Comparison of ENCODE assay signal across 8 cellular contexts in the genomic region with DNA sequence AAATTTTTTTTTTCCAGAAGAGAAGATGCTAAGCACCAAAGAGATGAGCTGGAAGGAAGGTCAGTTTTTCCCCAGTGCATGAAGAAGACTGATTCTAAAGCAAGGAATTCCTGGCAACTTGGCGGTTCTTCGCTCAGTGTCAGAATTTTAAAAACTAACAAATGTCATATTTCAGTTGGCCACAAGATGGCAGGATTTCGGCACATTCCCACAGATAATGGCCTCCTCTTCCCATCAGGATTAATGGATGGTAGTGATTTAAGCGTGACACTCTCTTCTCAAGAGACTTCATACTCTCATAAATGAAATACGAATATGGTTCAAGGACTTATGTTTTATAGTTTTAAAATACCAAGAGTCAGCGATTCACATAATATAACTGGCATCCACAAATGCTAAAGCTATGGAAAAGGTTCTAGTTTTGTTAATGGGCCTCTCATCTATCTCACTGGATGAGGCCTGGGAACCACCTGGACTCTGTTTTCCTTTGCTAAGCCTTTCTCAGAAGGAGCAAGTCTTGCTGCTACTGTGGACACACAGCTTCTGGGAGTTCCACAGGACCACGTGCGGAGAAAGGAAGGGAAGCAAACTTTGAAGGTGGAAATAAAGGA. TPM values are rescaled to one million over a fixed set of nuclear protein-coding genes. Genes with fewer than 3 reads are reported as not detected.
A peak's percentile ranks its signal among the peaks of the same experiment; 100 is the strongest.
DNase-seq lines count a peak whose midpoint lies in the region; ATAC-seq, FAIRE-seq and TF ChIP-seq lines count a peak whose summit lies in the region.

No MANE protein-coding gene starts in this region.

- no peaks in the 10 kb centered on the region for H3K36me3 Mint-ChIP-seq in astrocyte (ENCODE audit: low read depth, unreplicated experiment)

- H3K9ac ChIP-seq in astrocyte (ENCODE audit: low read length): no peak overlapping the region

- H2AFZ ChIP-seq in astrocyte (ENCODE audit: low read depth, low read length): no peak overlapping the region

- H3K36me3 ChIP-seq in astrocyte (ENCODE audit: insufficient read depth, low read length): no peaks in the 10 kb centered on the region
- no peaks in the 10 kb centered on the region for H3K36me3 ChIP-seq in tibial artery

- peak; percentile 56 for FAIRE-seq in astrocyte (lab: Jason Lieb, UNC)

- no peak overlapping the region for H3K27ac ChIP-seq in astrocyte (ENCODE audit: low read depth, low read length)
- H3K27ac ChIP-seq in tibial artery: peak overlapping the region; percentile 3 to 67

- no peaks in the 10 kb centered on the region for H3K79me2 ChIP-seq in astrocyte (ENCODE audit: insufficient read depth, low read length)

- H3K4me3 Mint-ChIP-seq in astrocyte (ENCODE audit: unreplicated experiment): no peak overlapping the region

- no peaks in the 10 kb centered on the region for H3K4me1 Mint-ChIP-seq in astrocyte (ENCODE audit: low read depth, unreplicated experiment)

- ATAC-seq in GM19455 (IDR thresholded peaks at IDR 0.05; ENCODE audit: unreplicated experiment): no peak

- peaks cover 5% of the 10 kb centered on the region for H3K27me3 Mint-ChIP-seq in astrocyte (ENCODE audit: low read depth, unreplicated experiment)

- H4K20me1 ChIP-seq in astrocyte (ENCODE audit: insufficient read depth, low read length): no peaks in the 10 kb centered on the region

- H3K27me3 ChIP-seq in astrocyte (ENCODE audit: insufficient read depth, low read length) (no peaks in the 10 kb centered on the region), tibial artery (no peaks in the 10 kb centered on the region)

- intact Hi-C loops in tibial artery (cut with DNase I; ENCODE audit: low total_unique reads): loop anchor here (5.0 kb wide), 2 partner anchors 246 to 581 kb away; no protein-coding TSS in a partner anchor

- TF ChIP-seq CTCF in astrocyte (IDR thresholded peaks at IDR 0.05; ENCODE audit: insufficient read depth, low read depth, low read length) (peak; percentile 63), tibial artery (IDR thresholded peaks at IDR 0.05) (peak; percentile 67 to 81)

- H3K4me2 ChIP-seq in astrocyte (ENCODE audit: low read length): no peak overlapping the region

- DNase-seq in NCI-H524 (lab: John Stamatoyannopoulos, UW) (peak; percentile 12 to 58), NCI-H524 treated with DMSO at 0.1 percent for 48 hours (lab: John Stamatoyannopoulos, UW) (no peak), NAMALWA (ENCODE audit: low spot score) (peak; percentile 40), astrocyte (ENCODE audit: low read depth) (peak; percentile 10), iPS-NIHi11 (ENCODE audit: low spot score) (peak; percentile 68), tibial artery (no peak), NCI-H1436 (lab: John Stamatoyannopoulos, UW) (no peak)

- peaks cover 2% of the 10 kb centered on the region for H3K9me3 Mint-ChIP-seq in astrocyte (ENCODE audit: unreplicated experiment)

- H3K27ac Mint-ChIP-seq in astrocyte (ENCODE audit: unreplicated experiment): no peak overlapping the region

- H3K4me3 ChIP-seq in astrocyte (ENCODE audit: insufficient read depth, low read depth, low read length): no peak overlapping the region
- no peak overlapping the region for H3K4me3 ChIP-seq in tibial artery

- H3K9me3 ChIP-seq in astrocyte (ENCODE audit: insufficient read depth, low read depth, low read length) (no peaks in the 10 kb centered on the region), tibial artery (no peaks in the 10 kb centered on the region)

- peaks cover 6% of the 10 kb centered on the region for H3K4me1 ChIP-seq in astrocyte (ENCODE audit: insufficient read depth, low read length)
- peaks cover 9 to 44% (median 17%) of the 10 kb centered on the region in 4 donors for H3K4me1 ChIP-seq in tibial artery

RNA-seq across cellular contexts. Expression of a gene that starts 46.1 kb away (rescaled TPM):
- total RNA-seq in astrocyte: 0.12 and 0.39 TPM in 2 replicates

RNA-seq across cellular contexts. Expression of a gene that starts 55.0 kb away (rescaled TPM):
- 0.14 TPM in 1 of 2 replicates, not detected in the other for total RNA-seq in astrocyte

Comparison
In these comparisons a context has a peak if more than half of its experiments do, and no peak if none do; other contexts are left out.
1. DNase-seq: peak in NCI-H524 (2 of 2), NAMALWA (single experiment), astrocyte (single experiment) and iPS-NIHi11 (single experiment); none in NCI-H524 treated with DMSO at 0.1 percent for 48 hours (single experiment), tibial artery (0 of 2) and NCI-H1436 (single experiment).